ENCODE assay signal across 1 cellular context in the genomic region with DNA sequence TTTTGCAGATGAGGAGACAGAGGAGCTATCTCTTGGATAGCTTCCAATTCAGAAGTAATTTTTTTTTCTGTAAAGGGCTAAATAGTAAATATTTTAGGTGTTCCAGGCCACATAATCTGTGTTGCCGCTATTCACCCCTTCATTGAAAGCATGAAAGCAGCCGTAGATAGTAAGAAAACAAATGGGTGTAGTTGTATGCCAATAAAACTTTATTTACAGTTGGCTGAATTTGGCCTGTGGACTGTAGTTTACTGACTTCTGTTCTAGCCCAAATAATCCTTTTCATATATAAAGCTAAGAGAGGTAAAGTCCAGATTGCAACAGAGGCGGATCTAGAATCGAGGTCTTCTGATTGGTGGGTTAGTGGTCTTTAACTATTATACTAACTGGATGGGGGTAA.
TF ChIP-seq lines count a peak whose summit lies in the region.

No MANE protein-coding gene starts in this region.

TF ChIP-seq in K562, 482 proteins besides CTCF, POLR2A, EP300 and RAD21 (continued from another document):
- TF ChIP-seq, protein P1, sequence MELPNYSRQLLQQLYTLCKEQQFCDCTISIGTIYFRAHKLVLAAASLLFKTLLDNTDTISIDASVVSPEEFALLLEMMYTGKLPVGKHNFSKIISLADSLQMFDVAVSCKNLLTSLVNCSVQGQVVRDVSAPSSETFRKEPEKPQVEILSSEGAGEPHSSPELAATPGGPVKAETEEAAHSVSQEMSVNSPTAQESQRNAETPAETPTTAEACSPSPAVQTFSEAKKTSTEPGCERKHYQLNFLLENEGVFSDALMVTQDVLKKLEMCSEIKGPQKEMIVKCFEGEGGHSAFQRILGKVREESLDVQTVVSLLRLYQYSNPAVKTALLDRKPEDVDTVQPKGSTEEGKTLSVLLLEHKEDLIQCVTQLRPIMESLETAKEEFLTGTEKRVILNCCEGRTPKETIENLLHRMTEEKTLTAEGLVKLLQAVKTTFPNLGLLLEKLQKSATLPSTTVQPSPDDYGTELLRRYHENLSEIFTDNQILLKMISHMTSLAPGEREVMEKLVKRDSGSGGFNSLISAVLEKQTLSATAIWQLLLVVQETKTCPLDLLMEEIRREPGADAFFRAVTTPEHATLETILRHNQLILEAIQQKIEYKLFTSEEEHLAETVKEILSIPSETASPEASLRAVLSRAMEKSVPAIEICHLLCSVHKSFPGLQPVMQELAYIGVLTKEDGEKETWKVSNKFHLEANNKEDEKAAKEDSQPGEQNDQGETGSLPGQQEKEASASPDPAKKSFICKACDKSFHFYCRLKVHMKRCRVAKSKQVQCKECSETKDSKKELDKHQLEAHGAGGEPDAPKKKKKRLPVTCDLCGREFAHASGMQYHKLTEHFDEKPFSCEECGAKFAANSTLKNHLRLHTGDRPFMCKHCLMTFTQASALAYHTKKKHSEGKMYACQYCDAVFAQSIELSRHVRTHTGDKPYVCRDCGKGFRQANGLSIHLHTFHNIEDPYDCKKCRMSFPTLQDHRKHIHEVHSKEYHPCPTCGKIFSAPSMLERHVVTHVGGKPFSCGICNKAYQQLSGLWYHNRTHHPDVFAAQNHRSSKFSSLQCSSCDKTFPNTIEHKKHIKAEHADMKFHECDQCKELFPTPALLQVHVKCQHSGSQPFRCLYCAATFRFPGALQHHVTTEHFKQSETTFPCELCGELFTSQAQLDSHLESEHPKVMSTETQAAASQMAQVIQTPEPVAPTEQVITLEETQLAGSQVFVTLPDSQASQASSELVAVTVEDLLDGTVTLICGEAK (IDR thresholded peaks at IDR 0.05): peak; percentile 78
- TF ChIP-seq, protein P1 (CRISPR knock-in tag; IDR thresholded peaks at IDR 0.05): no peak
- TF ChIP-seq SP1 (CRISPR knock-in tag; IDR thresholded peaks at IDR 0.05) (no peak), BCOR (IDR thresholded peaks at IDR 0.05) (peak; percentile 20; the same call in 1 of the 2 replicates), GATAD2A (IDR thresholded peaks at IDR 0.05) (no peak), BRD4 (IDR thresholded peaks at IDR 0.05) (no peak), TOE1 (IDR thresholded peaks at IDR 0.05; ENCODE audit: borderline replicate concordance) (no peak), TOE1 (CRISPR knock-in tag; IDR thresholded peaks at IDR 0.05; ENCODE audit: borderline replicate concordance, low read depth) (no peak), RBM25 (IDR thresholded peaks at IDR 0.05; ENCODE audit: low read depth, low read length, severe bottlenecking) (peak; percentile 35), CHD4 (IDR thresholded peaks at IDR 0.05; ENCODE audit: insufficient read depth, insufficient replicate concordance, low read depth, low read length, poor library complexity, severe bottlenecking) (peak; percentile 7)
- TF ChIP-seq, protein P2, sequence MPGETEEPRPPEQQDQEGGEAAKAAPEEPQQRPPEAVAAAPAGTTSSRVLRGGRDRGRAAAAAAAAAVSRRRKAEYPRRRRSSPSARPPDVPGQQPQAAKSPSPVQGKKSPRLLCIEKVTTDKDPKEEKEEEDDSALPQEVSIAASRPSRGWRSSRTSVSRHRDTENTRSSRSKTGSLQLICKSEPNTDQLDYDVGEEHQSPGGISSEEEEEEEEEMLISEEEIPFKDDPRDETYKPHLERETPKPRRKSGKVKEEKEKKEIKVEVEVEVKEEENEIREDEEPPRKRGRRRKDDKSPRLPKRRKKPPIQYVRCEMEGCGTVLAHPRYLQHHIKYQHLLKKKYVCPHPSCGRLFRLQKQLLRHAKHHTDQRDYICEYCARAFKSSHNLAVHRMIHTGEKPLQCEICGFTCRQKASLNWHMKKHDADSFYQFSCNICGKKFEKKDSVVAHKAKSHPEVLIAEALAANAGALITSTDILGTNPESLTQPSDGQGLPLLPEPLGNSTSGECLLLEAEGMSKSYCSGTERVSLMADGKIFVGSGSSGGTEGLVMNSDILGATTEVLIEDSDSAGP (CRISPR knock-in tag; IDR thresholded peaks at IDR 0.05): no peak
- TF ChIP-seq, protein P3, sequence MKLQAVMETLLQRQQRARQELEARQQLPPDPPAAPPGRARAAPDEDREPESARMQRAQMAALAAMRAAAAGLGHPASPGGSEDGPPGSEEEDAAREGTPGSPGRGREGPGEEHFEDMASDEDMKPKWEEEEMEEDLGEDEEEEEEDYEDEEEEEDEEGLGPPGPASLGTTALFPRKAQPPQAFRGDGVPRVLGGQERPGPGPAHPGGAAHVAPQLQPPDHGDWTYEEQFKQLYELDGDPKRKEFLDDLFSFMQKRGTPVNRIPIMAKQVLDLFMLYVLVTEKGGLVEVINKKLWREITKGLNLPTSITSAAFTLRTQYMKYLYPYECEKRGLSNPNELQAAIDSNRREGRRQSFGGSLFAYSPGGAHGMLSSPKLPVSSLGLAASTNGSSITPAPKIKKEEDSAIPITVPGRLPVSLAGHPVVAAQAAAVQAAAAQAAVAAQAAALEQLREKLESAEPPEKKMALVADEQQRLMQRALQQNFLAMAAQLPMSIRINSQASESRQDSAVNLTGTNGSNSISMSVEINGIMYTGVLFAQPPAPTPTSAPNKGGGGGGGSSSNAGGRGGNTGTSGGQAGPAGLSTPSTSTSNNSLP (IDR thresholded peaks at IDR 0.05; ENCODE audit: borderline replicate concordance, low read depth, low read length): no peak
- TF ChIP-seq, protein P4, sequence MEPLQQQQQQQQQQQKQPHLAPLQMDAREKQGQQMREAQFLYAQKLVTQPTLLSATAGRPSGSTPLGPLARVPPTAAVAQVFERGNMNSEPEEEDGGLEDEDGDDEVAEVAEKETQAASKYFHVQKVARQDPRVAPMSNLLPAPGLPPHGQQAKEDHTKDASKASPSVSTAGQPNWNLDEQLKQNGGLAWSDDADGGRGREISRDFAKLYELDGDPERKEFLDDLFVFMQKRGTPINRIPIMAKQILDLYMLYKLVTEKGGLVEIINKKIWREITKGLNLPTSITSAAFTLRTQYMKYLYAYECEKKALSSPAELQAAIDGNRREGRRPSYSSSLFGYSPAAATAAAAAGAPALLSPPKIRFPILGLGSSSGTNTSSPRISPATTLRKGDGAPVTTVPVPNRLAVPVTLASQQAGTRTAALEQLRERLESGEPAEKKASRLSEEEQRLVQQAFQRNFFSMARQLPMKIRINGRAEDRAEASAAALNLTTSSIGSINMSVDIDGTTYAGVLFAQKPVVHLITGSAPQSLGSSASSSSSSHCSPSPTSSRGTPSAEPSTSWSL (CRISPR knock-in tag; IDR thresholded peaks at IDR 0.05; ENCODE audit: borderline replicate concordance): no peak
- TF ChIP-seq, protein P5, sequence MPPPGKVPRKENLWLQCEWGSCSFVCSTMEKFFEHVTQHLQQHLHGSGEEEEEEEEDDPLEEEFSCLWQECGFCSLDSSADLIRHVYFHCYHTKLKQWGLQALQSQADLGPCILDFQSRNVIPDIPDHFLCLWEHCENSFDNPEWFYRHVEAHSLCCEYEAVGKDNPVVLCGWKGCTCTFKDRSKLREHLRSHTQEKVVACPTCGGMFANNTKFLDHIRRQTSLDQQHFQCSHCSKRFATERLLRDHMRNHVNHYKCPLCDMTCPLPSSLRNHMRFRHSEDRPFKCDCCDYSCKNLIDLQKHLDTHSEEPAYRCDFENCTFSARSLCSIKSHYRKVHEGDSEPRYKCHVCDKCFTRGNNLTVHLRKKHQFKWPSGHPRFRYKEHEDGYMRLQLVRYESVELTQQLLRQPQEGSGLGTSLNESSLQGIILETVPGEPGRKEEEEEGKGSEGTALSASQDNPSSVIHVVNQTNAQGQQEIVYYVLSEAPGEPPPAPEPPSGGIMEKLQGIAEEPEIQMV (tag; conservative IDR thresholded peaks at IDR 0.05; ENCODE audit: low read depth): no peak
- TF ChIP-seq, protein P6, sequence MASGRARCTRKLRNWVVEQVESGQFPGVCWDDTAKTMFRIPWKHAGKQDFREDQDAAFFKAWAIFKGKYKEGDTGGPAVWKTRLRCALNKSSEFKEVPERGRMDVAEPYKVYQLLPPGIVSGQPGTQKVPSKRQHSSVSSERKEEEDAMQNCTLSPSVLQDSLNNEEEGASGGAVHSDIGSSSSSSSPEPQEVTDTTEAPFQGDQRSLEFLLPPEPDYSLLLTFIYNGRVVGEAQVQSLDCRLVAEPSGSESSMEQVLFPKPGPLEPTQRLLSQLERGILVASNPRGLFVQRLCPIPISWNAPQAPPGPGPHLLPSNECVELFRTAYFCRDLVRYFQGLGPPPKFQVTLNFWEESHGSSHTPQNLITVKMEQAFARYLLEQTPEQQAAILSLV (tag; IDR thresholded peaks at IDR 0.05): no peak
